Comparison of ENCODE assay signal across 9 cellular contexts in genomic region chr2:224847961-224848850, GRCh38.
DNase-seq lines count a peak whose midpoint lies in the region; ATAC-seq and TF ChIP-seq lines count a peak whose summit lies in the region.
"Had no signal": no experiment of that assay in that cellular context is flagged by ENCODE, and none has a peak within 500 bp of the region (broad histone marks: within the 10 kb centered on the region; RNA-seq: fewer than 3 reads in every experiment).

No MANE protein-coding gene starts in this region.

- no peak overlapping the region for H2BK15ac ChIP-seq in mesenchymal stem cell (ENCODE audit: low read depth, poor library complexity, severe bottlenecking)

- H3K23ac ChIP-seq in mesenchymal stem cell (ENCODE audit: low read length in 2 of 2) = no peak overlapping the region

- no peak overlapping the region for H3K27ac Mint-ChIP-seq in activated CD4-positive, alpha-beta T cell treated with anti-CD3 and anti-CD28 coated beads, Interleukin-2, amount 10 ng/mL, durations not matched to agents 24 days and 14 days
- no peak overlapping the region for H3K27ac Mint-ChIP-seq in type B pancreatic cell
- H3K27ac Mint-ChIP-seq: activated B cell treated with CpG ODN at 0.5 μM for 24 hours had no signal

- in situ Hi-C loops in astrocyte of the spinal cord (cut with HindIII; ENCODE audit: low sequenced_read_pairs) = no loop called here

- H3K27me3 ChIP-seq in mesenchymal stem cell (ENCODE audit: control insufficient read depth in 1 of 2, insufficient read depth in 1 of 2, low read length in 2 of 2) = no peaks in the 10 kb centered on the region

- no peaks in the 10 kb centered on the region for H3K9me3 ChIP-seq in mesenchymal stem cell (ENCODE audit: control insufficient read depth, low read length)

- no peak overlapping the region for H4K8ac ChIP-seq in mesenchymal stem cell (ENCODE audit: low read length)

- no peaks in the 10 kb centered on the region for H3K79me1 ChIP-seq in mesenchymal stem cell (replicated peaks; ENCODE audit: low read length, poor library complexity, severe bottlenecking)

- H3K4me3 Mint-ChIP-seq in activated CD4-positive, alpha-beta T cell treated with anti-CD3 and anti-CD28 coated beads, Interleukin-2, amount 10 ng/mL, durations not matched to agents 24 days and 14 days = no peak overlapping the region
- H3K4me3 Mint-ChIP-seq in type B pancreatic cell = no peak overlapping the region
- H3K4me3 Mint-ChIP-seq: activated B cell treated with CpG ODN at 0.5 μM for 24 hours had no signal

- no peaks in the 10 kb centered on the region for H3K4me1 ChIP-seq in mesenchymal stem cell (ENCODE audit: control insufficient read depth, insufficient read depth, low read depth, low read length)

- no peak overlapping the region for H2AFZ ChIP-seq in mesenchymal stem cell (ENCODE audit: low read depth, low read length)

- WGBS in mesenchymal stem cell = 80% methylated on average over 3 of the region's 7 CpGs

- no peak overlapping the region for H2BK12ac ChIP-seq in mesenchymal stem cell (ENCODE audit: low read length in 2 of 2)

- no peaks in the 10 kb centered on the region for H3K27me3 Mint-ChIP-seq in activated CD4-positive, alpha-beta T cell treated with anti-CD3 and anti-CD28 coated beads, Interleukin-2, amount 10 ng/mL, durations not matched to agents 24 days and 14 days
- H3K27me3 Mint-ChIP-seq in type B pancreatic cell = no peaks in the 10 kb centered on the region
- H3K27me3 Mint-ChIP-seq: activated B cell treated with CpG ODN at 0.5 μM for 24 hours had no signal

- H3K36me3 ChIP-seq in mesenchymal stem cell (ENCODE audit: control insufficient read depth in 1 of 2, insufficient read depth in 2 of 2, low read depth in 1 of 2, low read length in 2 of 2) = peaks cover 5 to 90% of the 10 kb centered on the region in 2 experiments

- no peaks in the 10 kb centered on the region for H3K9me3 Mint-ChIP-seq in activated CD4-positive, alpha-beta T cell treated with anti-CD3 and anti-CD28 coated beads, Interleukin-2, amount 10 ng/mL, durations not matched to agents 24 days and 14 days
- H3K9me3 Mint-ChIP-seq in type B pancreatic cell = no peaks in the 10 kb centered on the region
- H3K9me3 Mint-ChIP-seq: activated B cell treated with CpG ODN at 0.5 μM for 24 hours had no signal

- H3K4me2 ChIP-seq in mesenchymal stem cell (ENCODE audit: low read length, poor library complexity, severe bottlenecking) = no peak overlapping the region

- H3K36me3 Mint-ChIP-seq in activated CD4-positive, alpha-beta T cell treated with anti-CD3 and anti-CD28 coated beads, Interleukin-2, amount 10 ng/mL, durations not matched to agents 24 days and 14 days (ENCODE audit: low read depth) = peaks cover 82% of the 10 kb centered on the region
- no peaks in the 10 kb centered on the region for H3K36me3 Mint-ChIP-seq in type B pancreatic cell

- no peak overlapping the region for H2AK5ac ChIP-seq in mesenchymal stem cell (ENCODE audit: low read length, severe bottlenecking)

- H3K9ac ChIP-seq in mesenchymal stem cell (ENCODE audit: low read length) = no peak overlapping the region

- ATAC-seq in HG02973 (IDR thresholded peaks at IDR 0.05; ENCODE audit: unreplicated experiment) = no peak

- no peak overlapping the region for H3K18ac ChIP-seq in mesenchymal stem cell (ENCODE audit: low read depth in 1 of 2, low read length in 2 of 2)

- peaks cover 10% of the 10 kb centered on the region for H3K4me1 Mint-ChIP-seq in activated CD4-positive, alpha-beta T cell treated with anti-CD3 and anti-CD28 coated beads, Interleukin-2, amount 10 ng/mL, durations not matched to agents 24 days and 14 days
- H3K4me1 Mint-ChIP-seq in type B pancreatic cell (ENCODE audit: unreplicated experiment) = no peaks in the 10 kb centered on the region
- H3K4me1 Mint-ChIP-seq: activated B cell treated with CpG ODN at 0.5 μM for 24 hours had no signal

- no peak overlapping the region for H3K27ac ChIP-seq in mesenchymal stem cell (ENCODE audit: low read length, poor library complexity, severe bottlenecking)

- no peak overlapping the region for H3K4ac ChIP-seq in mesenchymal stem cell (ENCODE audit: low read depth in 1 of 2, low read length in 2 of 2)

- intact Hi-C loops in activated CD4-positive, alpha-beta T cell treated with anti-CD3 and anti-CD28 coated beads, Interleukin-2, amount 10 ng/mL, durations not matched to agents 24 days and 14 days (cut with micrococcal nuclease) = no loop called here

- TF ChIP-seq CTCF in astrocyte of the spinal cord (IDR thresholded peaks at IDR 0.05; ENCODE audit: low read depth, low read length) (no peak), type B pancreatic cell (conservative IDR thresholded peaks at IDR 0.05) (no peak)

- H3K4me3 ChIP-seq in astrocyte of the spinal cord (ENCODE audit: low read depth, low read length) (no peak overlapping the region), mesenchymal stem cell (ENCODE audit: insufficient read depth in 1 of 2, low read depth in 1 of 2, low read length in 2 of 2) (no peak overlapping the region)

- no peak overlapping the region for H2BK120ac ChIP-seq in mesenchymal stem cell (ENCODE audit: low read depth, low read length)

- H2BK5ac ChIP-seq in mesenchymal stem cell (ENCODE audit: low read depth, low read length, poor library complexity, severe bottlenecking) = no peak overlapping the region

- no peak overlapping the region for H3K14ac ChIP-seq in mesenchymal stem cell (ENCODE audit: low read length in 2 of 2)

- peak; percentile 29 for DNase-seq in DMS 273 treated with DMSO at 0.1 percent for 48 hours (lab: John Stamatoyannopoulos, UW)
- peak; percentile 0 for DNase-seq in NCI-H146 treated with DMSO at 0.1 percent for 48 hours (lab: John Stamatoyannopoulos, UW; ENCODE audit: unreplicated experiment)
- DNase-seq in astrocyte of the spinal cord (ENCODE audit: low read depth, low spot score) = peak; percentile 78
- DNase-seq in mesenchymal stem cell = peak; percentile 43
- DNase-seq in activated CD4-positive, alpha-beta T cell treated with anti-CD3 and anti-CD28 coated beads, Interleukin-2, amount 10 ng/mL, durations not matched to agents 24 days and 14 days = no peak
- DNase-seq in NAMALWA (ENCODE audit: low spot score) = no peak
- DNase-seq in type B pancreatic cell (ENCODE audit: extremely low spot score, unreplicated experiment) = no peak
- DNase-seq: activated B cell treated with CpG ODN at 0.5 μM for 24 hours had no signal

- H4K91ac ChIP-seq in mesenchymal stem cell (ENCODE audit: low read length) = no peak overlapping the region

Comparison
In these comparisons a context has a peak if more than half of its experiments do, and no peak if none do; other contexts are left out.
1. DNase-seq: peak in DMS 273 treated with DMSO at 0.1 percent for 48 hours (single experiment), NCI-H146 treated with DMSO at 0.1 percent for 48 hours (single experiment), astrocyte of the spinal cord (single experiment) and mesenchymal stem cell (single experiment); none in activated CD4-positive, alpha-beta T cell treated with anti-CD3 and anti-CD28 coated beads, Interleukin-2, amount 10 ng/mL, durations not matched to agents 24 days and 14 days (single experiment), NAMALWA (single experiment) and type B pancreatic cell (single experiment).